Comparison of ENCODE assay signal across 8 cellular contexts in genomic region chr16:69848635-69849545, GRCh38.
DNase-seq lines count a peak whose midpoint lies in the region; ATAC-seq, FAIRE-seq and TF ChIP-seq lines count a peak whose summit lies in the region.

No MANE protein-coding gene starts in this region.

- H3K9ac ChIP-seq in kidney (ENCODE audit: low read length in 2 of 2) (no peak overlapping the region), skeletal muscle tissue (ENCODE audit: low read depth in 1 of 3, low read length in 3 of 3) (peak overlapping the region; percentile 60 to 79 (median 77))

- no peak for TF ChIP-seq CTCF in bronchial epithelial cell (IDR thresholded peaks at IDR 0.05; ENCODE audit: insufficient read depth, low read length, severe bottlenecking)
- TF ChIP-seq CTCF in kidney (IDR thresholded peaks at IDR 0.05; ENCODE audit: borderline replicate concordance, extremely low read depth, insufficient read depth) = no peak

- H3K4me1 ChIP-seq in kidney (ENCODE audit: control insufficient read depth in 1 of 2, insufficient read depth in 1 of 2, low read depth in 1 of 2, low read length in 2 of 2) = peaks cover 0 to 3% of the 10 kb centered on the region in 2 donors
- H3K4me1 ChIP-seq in skeletal muscle tissue (ENCODE audit: control insufficient read depth in 3 of 3, insufficient read depth in 3 of 3, low read length in 3 of 3) = peaks cover 16 to 20% (median 17%) of the 10 kb centered on the region in 3 donors

- H3K27ac ChIP-seq in kidney (ENCODE audit: low read depth in 2 of 2, low read length in 2 of 2) = peak overlapping the region in 1 of 2 donors; percentile 34
- peak overlapping the region; percentile 90 for H3K27ac ChIP-seq in skeletal muscle tissue (ENCODE audit: low read depth, low read length)

- DNase-seq in GOT3 (lab: John Stamatoyannopoulos, UW) (peak; percentile 55), bronchial epithelial cell (ENCODE audit: low read depth) (peak; percentile 14), kidney (peak; percentile 92), NCI-H345 (lab: John Stamatoyannopoulos, UW) (no peak), DMS 273 treated with DMSO at 0.1 percent for 48 hours (lab: John Stamatoyannopoulos, UW) (no peak)

- H3K4me3 ChIP-seq in bronchial epithelial cell (ENCODE audit: low read depth, low read length) (no peak overlapping the region), kidney (ENCODE audit: low read length in 2 of 2) (no peak overlapping the region), skeletal muscle tissue (ENCODE audit: low read length in 3 of 3) (peak overlapping the region; percentile 15 to 63 (median 58))

- ATAC-seq in GM21723 (IDR thresholded peaks at IDR 0.05; ENCODE audit: unreplicated experiment) (no peak), HG03520 (IDR thresholded peaks at IDR 0.05; ENCODE audit: unreplicated experiment) (no peak)

- FAIRE-seq in bronchial epithelial cell (lab: Jason Lieb, UNC) = no peak
- no peak for FAIRE-seq in kidney (lab: Jason Lieb, UNC)

- intact Hi-C loops in kidney (cut with DNase I) = no loop called here

- H3K36me3 ChIP-seq in bronchial epithelial cell (ENCODE audit: control insufficient read depth, insufficient read depth, low read length) = no peaks in the 10 kb centered on the region
- H3K36me3 ChIP-seq in kidney (ENCODE audit: control insufficient read depth in 1 of 2, insufficient read depth in 2 of 2, low read length in 2 of 2) = peaks cover 0 to 2% of the 10 kb centered on the region in 2 donors
- H3K36me3 ChIP-seq in skeletal muscle tissue (ENCODE audit: control insufficient read depth in 3 of 3, insufficient read depth in 3 of 3, low read length in 3 of 3) = no peaks in the 10 kb centered on the region

- H3K9me3 ChIP-seq in kidney (ENCODE audit: control insufficient read depth in 1 of 2, low read length in 2 of 2) (no peaks in the 10 kb centered on the region), skeletal muscle tissue (ENCODE audit: control insufficient read depth in 3 of 3, low read length in 3 of 3) (no peaks in the 10 kb centered on the region)

- H3K27me3 ChIP-seq in bronchial epithelial cell (ENCODE audit: control insufficient read depth, insufficient read depth, low read length) = no peaks in the 10 kb centered on the region
- H3K27me3 ChIP-seq in skeletal muscle tissue (ENCODE audit: control insufficient read depth in 3 of 3, insufficient read depth in 3 of 3, low read length in 3 of 3) = no peaks in the 10 kb centered on the region

Comparison
In these comparisons a context has a peak if more than half of its experiments do, and no peak if none do; other contexts are left out.
1. DNase-seq: peak in GOT3 (single experiment), bronchial epithelial cell (single experiment) and kidney (single experiment); none in NCI-H345 (single experiment) and DMS 273 treated with DMSO at 0.1 percent for 48 hours (single experiment).
2. H3K4me3 ChIP-seq: peak in skeletal muscle tissue (3 of 3); none in bronchial epithelial cell (single experiment) and kidney (0 of 2).
3. H3K9ac ChIP-seq: peak in skeletal muscle tissue (3 of 3); none in kidney (0 of 2).